In genomic region chr12:90543841-90544240, GRCh38 we compare ENCODE assay signal across 26 cellular contexts.
DNase-seq lines count a peak whose midpoint lies in the region; ATAC-seq and TF ChIP-seq lines count a peak whose summit lies in the region.
"Had no signal": no experiment of that assay in that cellular context is flagged by ENCODE, and none has a peak within 500 bp of the region (broad histone marks: within the 10 kb centered on the region; RNA-seq: fewer than 3 reads in every experiment).

No MANE protein-coding gene starts in this region.

- TF ChIP-seq CTCF in fibroblast of mammary gland (conservative IDR thresholded peaks at IDR 0.05; ENCODE audit: control insufficient read depth, insufficient read depth, low read depth, low read length): no peak
- no peak for TF ChIP-seq CTCF in osteoblast (IDR thresholded peaks at IDR 0.05; ENCODE audit: extremely low read depth, low read depth, low read length)
- no peak for TF ChIP-seq CTCF in testis (IDR thresholded peaks at IDR 0.05)
- no peak for TF ChIP-seq CTCF in endodermal cell (conservative IDR thresholded peaks at IDR 0.05)

- no peaks in the 10 kb centered on the region for H3K4me1 Mint-ChIP-seq in natural killer cell treated with Interleukin-12 subunit alpha and Interleukin-12 subunit beta and Interleukin-15 and Interleukin-18, amount 100 ng/mL, for 72 hours (ENCODE audit: low read depth in 2 of 2)
- no peaks in the 10 kb centered on the region for H3K4me1 Mint-ChIP-seq in endodermal cell
- H3K4me1 Mint-ChIP-seq: CD14-positive monocyte, memory B cell had no signal

- H3K79me2 ChIP-seq in osteoblast (ENCODE audit: insufficient read depth, low read length): no peaks in the 10 kb centered on the region

- peaks cover 5% of the 10 kb centered on the region for H3K9me3 Mint-ChIP-seq in natural killer cell treated with Interleukin-12 subunit alpha and Interleukin-12 subunit beta and Interleukin-15 and Interleukin-18, amount 100 ng/mL, for 72 hours
- H3K9me3 Mint-ChIP-seq in endodermal cell: no peaks in the 10 kb centered on the region
- H3K9me3 Mint-ChIP-seq: memory B cell had no signal

- H3K4me1 ChIP-seq in osteoblast (ENCODE audit: insufficient read depth, low read length): no peaks in the 10 kb centered on the region
- no peaks in the 10 kb centered on the region for H3K4me1 ChIP-seq in testis
- no peaks in the 10 kb centered on the region for H3K4me1 ChIP-seq in endodermal cell (ENCODE audit: control insufficient read depth, insufficient read depth, low read length)
- H3K4me1 ChIP-seq: colonic mucosa, heart right ventricle, psoas muscle, vagina had no signal

- no peaks in the 10 kb centered on the region for H3K36me3 Mint-ChIP-seq in natural killer cell treated with Interleukin-12 subunit alpha and Interleukin-12 subunit beta and Interleukin-15 and Interleukin-18, amount 100 ng/mL, for 72 hours
- no peaks in the 10 kb centered on the region for H3K36me3 Mint-ChIP-seq in endodermal cell (ENCODE audit: low read depth)
- H3K36me3 Mint-ChIP-seq: CD14-positive monocyte, memory B cell had no signal

- peak; percentile 44 for DNase-seq in LHCN-M2 (ENCODE audit: low read depth)
- DNase-seq in astrocyte of the hippocampus (ENCODE audit: low read depth, low spot score): peak; percentile 2
- DNase-seq in fibroblast of mammary gland (ENCODE audit: low read depth): peak; percentile 5
- DNase-seq in osteoblast (ENCODE audit: insufficient read length, low spot score, missing footprints): peak; percentile 54
- DNase-seq in testis: no peak
- no peak for DNase-seq in natural killer cell treated with Interleukin-12 subunit alpha and Interleukin-12 subunit beta and Interleukin-15 and Interleukin-18, amount 100 ng/mL, for 72 hours (ENCODE audit: low spot score)
- DNase-seq in endodermal cell: no peak
- DNase-seq: activated CD4-positive, alpha-beta T cell treated with anti-CD3 and anti-CD28 coated beads, Interleukin-2, amount 50 U/mL, for 1 hour; activated naive CD4-positive, alpha-beta T cell treated with Interleukin-2 at 50 U/mL for 16 hours; activated T-cell treated with anti-CD3 and anti-CD28 coated beads, Interleukin-2, amount 50 U/mL, for 48 hours; Calu3; colonic mucosa; DND-41; heart right ventricle; left colon; NCI-H146; NCI-H2107; NCI-H82; psoas muscle; stimulated activated naive CD4-positive, alpha-beta T cell treated with Interleukin-2 at 50 U/mL for 16 hours had no signal

- H3K9ac ChIP-seq in endodermal cell (ENCODE audit: extremely low read depth, low read length, poor library complexity, severe bottlenecking): no peak overlapping the region

- intact Hi-C loops in testis (cut with DNase I; ENCODE audit: low total_unique reads): no loop called here

- H3K36me3 ChIP-seq in osteoblast (ENCODE audit: insufficient read depth, low read length): no peaks in the 10 kb centered on the region
- no peaks in the 10 kb centered on the region for H3K36me3 ChIP-seq in testis (ENCODE audit: low read depth, missing control alignments)
- H3K36me3 ChIP-seq in endodermal cell (ENCODE audit: control insufficient read depth, insufficient read depth, low read length): no peaks in the 10 kb centered on the region
- H3K36me3 ChIP-seq: colonic mucosa, heart right ventricle, neutrophil, vagina had no signal

- no peak overlapping the region for H2AFZ ChIP-seq in osteoblast (ENCODE audit: low read length)

- H3K27ac ChIP-seq in osteoblast (ENCODE audit: low read depth, low read length) (no peak overlapping the region), testis (no peak overlapping the region), endodermal cell (ENCODE audit: low read depth, low read length) (no peak overlapping the region)
- H3K27ac ChIP-seq: colonic mucosa, neutrophil, psoas muscle, vagina had no signal

- no peaks in the 10 kb centered on the region for H3K27me3 ChIP-seq in osteoblast (ENCODE audit: insufficient read depth, low read length)
- no peaks in the 10 kb centered on the region for H3K27me3 ChIP-seq in testis
- no peaks in the 10 kb centered on the region for H3K27me3 ChIP-seq in endodermal cell (ENCODE audit: control insufficient read depth, insufficient read depth, low read length, poor library complexity, severe bottlenecking)
- H3K27me3 ChIP-seq: colonic mucosa, heart right ventricle, neutrophil, vagina had no signal

- H4K20me1 ChIP-seq in osteoblast (ENCODE audit: insufficient read depth, low read length): no peaks in the 10 kb centered on the region

- H3K27ac Mint-ChIP-seq in natural killer cell treated with Interleukin-12 subunit alpha and Interleukin-12 subunit beta and Interleukin-15 and Interleukin-18, amount 100 ng/mL, for 72 hours: no peak overlapping the region
- H3K27ac Mint-ChIP-seq in endodermal cell: no peak overlapping the region
- H3K27ac Mint-ChIP-seq: CD14-positive monocyte, memory B cell had no signal

- H3K4me2 ChIP-seq in osteoblast (ENCODE audit: insufficient read depth, low read length): no peak overlapping the region

- no peaks in the 10 kb centered on the region for H3K27me3 Mint-ChIP-seq in natural killer cell treated with Interleukin-12 subunit alpha and Interleukin-12 subunit beta and Interleukin-15 and Interleukin-18, amount 100 ng/mL, for 72 hours
- H3K27me3 Mint-ChIP-seq in endodermal cell (ENCODE audit: insufficient read depth): no peaks in the 10 kb centered on the region
- H3K27me3 Mint-ChIP-seq: memory B cell had no signal

- ATAC-seq in natural killer cell treated with Interleukin-12 subunit alpha and Interleukin-12 subunit beta and Interleukin-15 and Interleukin-18, amount 100 ng/mL, for 72 hours: no peak
- ATAC-seq in HG03469 (IDR thresholded peaks at IDR 0.05; ENCODE audit: unreplicated experiment): no peak
- ATAC-seq: GM12878, heart right ventricle, left colon, psoas muscle had no signal

- no peaks in the 10 kb centered on the region for H3K9me3 ChIP-seq in osteoblast (ENCODE audit: low read depth, low read length)
- no peaks in the 10 kb centered on the region for H3K9me3 ChIP-seq in testis
- no peaks in the 10 kb centered on the region for H3K9me3 ChIP-seq in endodermal cell (ENCODE audit: control insufficient read depth, low read length)
- H3K9me3 ChIP-seq: colonic mucosa, heart right ventricle, neutrophil, psoas muscle, vagina had no signal

- 82 to 90% methylated on average over 4 of the region's 4 CpGs for WGBS in testis, 2 donors
- 94% methylated on average over 3 of the region's 4 CpGs; no CpG with 5 or more reads in 1 of the 2 experiments for WGBS in endodermal cell (ENCODE audit: insufficient coverage in 1 of 2, insufficient read length in 1 of 2), 2 experiments

- no peak overlapping the region for H3K4me3 Mint-ChIP-seq in natural killer cell treated with Interleukin-12 subunit alpha and Interleukin-12 subunit beta and Interleukin-15 and Interleukin-18, amount 100 ng/mL, for 72 hours
- H3K4me3 Mint-ChIP-seq in endodermal cell: no peak overlapping the region
- H3K4me3 Mint-ChIP-seq: CD14-positive monocyte, memory B cell had no signal

- no peak overlapping the region for H3K4me3 ChIP-seq in fibroblast of mammary gland (ENCODE audit: control insufficient read depth, low read depth, low read length)
- H3K4me3 ChIP-seq in osteoblast (ENCODE audit: insufficient read depth, low read length): no peak overlapping the region
- no peak overlapping the region for H3K4me3 ChIP-seq in testis
- H3K4me3 ChIP-seq in endodermal cell (ENCODE audit: low read length): no peak overlapping the region
- H3K4me3 ChIP-seq: colonic mucosa, GM12878, heart right ventricle, psoas muscle, vagina had no signal

- TF ChIP-seq POLR2A in testis (IDR thresholded peaks at IDR 0.05): no peak

Comparison
In these comparisons a context has a peak if more than half of its experiments do, and no peak if none do; other contexts are left out.
1. DNase-seq: peak in LHCN-M2 (single experiment), astrocyte of the hippocampus (single experiment), fibroblast of mammary gland (single experiment) and osteoblast (single experiment); none in testis (single experiment), natural killer cell treated with Interleukin-12 subunit alpha and Interleukin-12 subunit beta and Interleukin-15 and Interleukin-18, amount 100 ng/mL, for 72 hours (single experiment) and endodermal cell (single experiment).